8 cellular contexts compared by ENCODE assay signal in genomic region chr1:229070168-229070567, GRCh38.
DNase-seq lines count a peak whose midpoint lies in the region; ATAC-seq and TF ChIP-seq lines count a peak whose summit lies in the region.

No MANE protein-coding gene starts in this region.

- H3K27ac ChIP-seq in colonic mucosa (no peak overlapping the region), muscle layer of colon (ENCODE audit: low read depth, low read length) (peak overlapping the region; percentile 68)

- intact Hi-C loops in CD14-positive monocyte (cut with micrococcal nuclease) (no loop called here), colonic mucosa (cut with DNase I) (no loop called here)

- H3K36me3 ChIP-seq in colonic mucosa (no peaks in the 10 kb centered on the region), muscle layer of colon (ENCODE audit: insufficient read depth, low read length) (no peaks in the 10 kb centered on the region)

- H3K27me3 Mint-ChIP-seq in CD14-positive monocyte (ENCODE audit: low read depth in 3 of 3), result peaks cover 0 to 2% (median 0%) of the 10 kb centered on the region in 3 donors

- H3K4me3 ChIP-seq in colonic mucosa (no peak overlapping the region), muscle layer of colon (ENCODE audit: low read depth in 1 of 2, low read length in 2 of 2) (no peak overlapping the region)

- no peaks in the 10 kb centered on the region for H3K4me1 ChIP-seq in colonic mucosa
- peaks cover 18% of the 10 kb centered on the region for H3K4me1 ChIP-seq in muscle layer of colon (ENCODE audit: insufficient read depth, low read length)

- H3K4me3 Mint-ChIP-seq in CD14-positive monocyte, result no peak overlapping the region

- H3K9ac ChIP-seq in colonic mucosa (ENCODE audit: low read depth in 2 of 2, low read length in 2 of 2), result no peak overlapping the region
- H3K9ac ChIP-seq in muscle layer of colon (ENCODE audit: low read length), result no peak overlapping the region

- peak; percentile 91 for DNase-seq in CD14-positive monocyte (ENCODE audit: low spot score)
- peak; percentile 77 for DNase-seq in NCI-H2107 (lab: John Stamatoyannopoulos, UW)
- DNase-seq in colonic mucosa, result peak; percentile 52
- DNase-seq in activated naive CD4-positive, alpha-beta T cell (lab: John Stamatoyannopoulos, UW), result no peak

- no peaks in the 10 kb centered on the region for H3K36me3 Mint-ChIP-seq in CD14-positive monocyte

- peaks cover 76% of the 10 kb centered on the region for H3K4me1 Mint-ChIP-seq in CD14-positive monocyte

- no peak for ATAC-seq in HG03095 (IDR thresholded peaks at IDR 0.05; ENCODE audit: unreplicated experiment)
- ATAC-seq in HG02870 (IDR thresholded peaks at IDR 0.05; ENCODE audit: unreplicated experiment), result no peak
- no peak for ATAC-seq in GM19395 (IDR thresholded peaks at IDR 0.05; ENCODE audit: unreplicated experiment)

- no peaks in the 10 kb centered on the region for H3K9me3 ChIP-seq in colonic mucosa
- no peaks in the 10 kb centered on the region for H3K9me3 ChIP-seq in muscle layer of colon (ENCODE audit: low read length)

- no peaks in the 10 kb centered on the region for H3K9me3 Mint-ChIP-seq in CD14-positive monocyte

- TF ChIP-seq CTCF in CD14-positive monocyte (IDR thresholded peaks at IDR 0.05) (no peak), colonic mucosa (IDR thresholded peaks at IDR 0.05) (no peak)

- H3K27ac Mint-ChIP-seq in CD14-positive monocyte, result peak overlapping the region; percentile 91 to 96 (median 94)

- H3K27me3 ChIP-seq in colonic mucosa (no peaks in the 10 kb centered on the region), muscle layer of colon (ENCODE audit: control insufficient read depth in 1 of 2, insufficient read depth in 2 of 2, low read length in 2 of 2) (no peaks in the 10 kb centered on the region)

Comparison
In these comparisons a context has a peak if more than half of its experiments do, and no peak if none do; other contexts are left out.
1. DNase-seq: peak in CD14-positive monocyte (single experiment), NCI-H2107 (single experiment) and colonic mucosa (single experiment); none in activated naive CD4-positive, alpha-beta T cell (0 of 4).